15 cellular contexts compared by ENCODE assay signal in the genomic region with DNA sequence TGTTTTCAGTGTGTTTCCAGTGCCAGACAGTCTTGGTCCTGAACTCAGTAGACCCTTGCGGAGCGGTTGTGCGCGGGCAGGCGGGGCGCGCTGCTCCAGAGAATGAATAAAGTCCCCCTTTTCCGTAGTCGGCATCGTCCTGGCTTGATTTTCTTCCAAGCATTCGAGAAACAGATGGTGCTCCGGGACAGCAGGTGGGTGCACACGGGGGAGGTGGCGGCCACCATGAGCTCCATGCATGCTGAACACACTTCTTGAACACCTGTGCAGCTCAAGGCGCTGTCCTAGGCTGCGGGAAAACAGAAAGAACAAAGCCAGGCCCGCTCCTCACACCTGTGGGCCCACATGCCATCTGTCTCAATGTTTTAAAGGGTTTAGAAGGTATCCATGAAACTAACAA.
"Had no signal": no experiment of that assay in that cellular context is flagged by ENCODE, and none has a peak within 500 bp of the region (broad histone marks: within the 10 kb centered on the region; RNA-seq: fewer than 3 reads in every experiment).

No MANE protein-coding gene starts in this region.

- DNase-seq: activated CD4-positive, alpha-beta T cell treated with anti-CD3 and anti-CD28 coated beads, Interleukin-2, amount 10 ng/mL, durations not matched to agents 7 days and 5 days; activated CD8-positive, alpha-beta memory T cell treated with anti-CD3 and anti-CD28 coated beads, Interleukin-2, amount 50 U/mL, for 48 hours; activated T-cell treated with anti-CD3 and anti-CD28 coated beads, Interleukin-2, amount 50 U/mL, for 72 hours; anterior cingulate cortex; erythroblast; kidney glomerular epithelial cell; stimulated activated CD4-positive, alpha-beta T cell treated with anti-CD3 and anti-CD28 coated beads, Interleukin-12 subunit alpha, Interleukin-12 subunit beta, amount 100 ng/mL, for 4 hours; stimulated activated CD4-positive, alpha-beta T cell treated with anti-CD3 and anti-CD28 coated beads, Interleukin-2, amount 100 ng/mL, for 24 hours; stomach; testis had no signal

- H3K9me3 Mint-ChIP-seq: activated CD4-positive, alpha-beta T cell treated with anti-CD3 and anti-CD28 coated beads, Interleukin-2, amount 10 ng/mL, durations not matched to agents 7 days and 5 days; activated T-cell treated with anti-CD3 and anti-CD28 coated beads, Interleukin-2, amount 50 U/mL, for 72 hours; neural crest cell; T-helper 2 cell treated with Interferon-gamma antibody and Interleukin-4, amounts not matched to agents 5 μg/mL and 100 μg/mL, for 36 hours had no signal

- H3K27ac ChIP-seq: gastroesophageal sphincter, parathyroid adenoma, stomach, testis, upper lobe of left lung had no signal

- H3K9ac ChIP-seq: parathyroid adenoma had no signal

- H3K4me3 ChIP-seq: gastroesophageal sphincter, stomach, testis, upper lobe of left lung had no signal

- H3K4me1 ChIP-seq: gastroesophageal sphincter, parathyroid adenoma, stomach, testis, upper lobe of left lung had no signal

- H3K4me3 Mint-ChIP-seq: activated CD4-positive, alpha-beta T cell treated with anti-CD3 and anti-CD28 coated beads, Interleukin-2, amount 10 ng/mL, durations not matched to agents 7 days and 5 days; activated T-cell treated with anti-CD3 and anti-CD28 coated beads, Interleukin-2, amount 50 U/mL, for 72 hours; neural crest cell; T-helper 2 cell treated with Interferon-gamma antibody and Interleukin-4, amounts not matched to agents 5 μg/mL and 100 μg/mL, for 36 hours had no signal

- H3K27me3 ChIP-seq: testis, upper lobe of left lung had no signal

- H3K9me3 ChIP-seq: gastroesophageal sphincter, stomach, testis, upper lobe of left lung had no signal

- H3K27ac Mint-ChIP-seq: activated CD4-positive, alpha-beta T cell treated with anti-CD3 and anti-CD28 coated beads, Interleukin-2, amount 10 ng/mL, durations not matched to agents 7 days and 5 days; activated T-cell treated with anti-CD3 and anti-CD28 coated beads, Interleukin-2, amount 50 U/mL, for 72 hours; T-helper 2 cell treated with Interferon-gamma antibody and Interleukin-4, amounts not matched to agents 5 μg/mL and 100 μg/mL, for 36 hours had no signal

- H3K27me3 Mint-ChIP-seq: activated CD4-positive, alpha-beta T cell treated with anti-CD3 and anti-CD28 coated beads, Interleukin-2, amount 10 ng/mL, durations not matched to agents 7 days and 5 days had no signal

- H3K4me1 Mint-ChIP-seq: activated CD4-positive, alpha-beta T cell treated with anti-CD3 and anti-CD28 coated beads, Interleukin-2, amount 10 ng/mL, durations not matched to agents 7 days and 5 days; neural crest cell had no signal

- ATAC-seq: activated T-cell treated with anti-CD3 and anti-CD28 coated beads, Interleukin-2, amount 50 U/mL, for 72 hours; gastroesophageal sphincter had no signal

- H3K36me3 ChIP-seq: gastroesophageal sphincter, stomach, upper lobe of left lung had no signal
